In genomic region chr6:105714846-105715245, GRCh38 we compare ENCODE assay signal across 27 cellular contexts.
"Had no signal": no experiment of that assay in that cellular context is flagged by ENCODE, and none has a peak within 500 bp of the region (broad histone marks: within the 10 kb centered on the region; RNA-seq: fewer than 3 reads in every experiment).

No MANE protein-coding gene starts in this region.

- H3K27ac ChIP-seq: neural progenitor cell, ovary, parathyroid adenoma, psoas muscle, right lobe of liver, sigmoid colon, stomach, thoracic aorta, thyroid gland, tibial nerve, upper lobe of left lung, vagina had no signal

- H3K79me2 ChIP-seq: parathyroid adenoma had no signal

- DNase-seq: occipital lobe; ovary; posterior cingulate gyrus; psoas muscle; right cardiac atrium; right lobe of liver; sigmoid colon; small intestine; stimulated activated CD4-positive, alpha-beta T cell treated with anti-CD3 and anti-CD28 coated beads, Interleukin-15, amount 100 ng/mL, for 24 hours; stimulated activated CD4-positive, alpha-beta T cell treated with anti-CD3 and anti-CD28 coated beads, Interleukin-2, amount 100 ng/mL, for 24 hours; stimulated activated CD4-positive, alpha-beta T cell treated with anti-CD3 and anti-CD28 coated beads, Interleukin-2, amount 100 ng/mL, for 48 hours; stimulated activated CD4-positive, alpha-beta T cell treated with anti-CD3 and anti-CD28 coated beads, Interleukin-4, amount 100 ng/mL, for 24 hours; stimulated activated naive B cell treated with anti-CD40 and anti-IgM and Interleukin-4, amounts not matched to agents 10 μg/mL and 1 μg/mL and 100 μg/mL, for 72 hours; stimulated activated naive CD4-positive, alpha-beta T cell treated with Interleukin-2 at 50 U/mL for 16 hours; stomach; thyroid gland; trophoblast cell; upper lobe of left lung had no signal

- H2AFZ ChIP-seq: neural progenitor cell, parathyroid adenoma had no signal

- H3K4me3 ChIP-seq: neural progenitor cell, ovary, psoas muscle, right lobe of liver, sigmoid colon, stomach, thoracic aorta, thyroid gland, tibial nerve, upper lobe of left lung, vagina had no signal

- H3K9ac ChIP-seq: neural progenitor cell, parathyroid adenoma had no signal

- H3K36me3 ChIP-seq: neural progenitor cell, ovary, right lobe of liver, sigmoid colon, stomach, thoracic aorta, thyroid gland, tibial nerve, upper lobe of left lung, vagina had no signal

- H3K27ac Mint-ChIP-seq: nephron; neural progenitor cell; progenitor cell of endocrine pancreas; stimulated activated effector memory CD8-positive, alpha-beta T cell treated with anti-CD3 and anti-CD28 coated beads, Interleukin-12 subunit alpha, Interleukin-12 subunit beta, amount 100 ng/mL, for 72 hours; stimulated activated naive B cell treated with anti-CD40 and anti-IgM and Interleukin-4, amounts not matched to agents 10 μg/mL and 1 μg/mL and 100 μg/mL, for 72 hours; stimulated activated naive CD8-positive, alpha-beta T cell treated with anti-CD3 and anti-CD28 coated beads, Interleukin-15, Interleukin-2, amounts not matched to agents 100 ng/mL and 50 ng/mL, for 24 hours had no signal

- H3K27me3 Mint-ChIP-seq: progenitor cell of endocrine pancreas had no signal

- H3K4me3 Mint-ChIP-seq: nephron; neural progenitor cell; stimulated activated effector memory CD8-positive, alpha-beta T cell treated with anti-CD3 and anti-CD28 coated beads, Interleukin-12 subunit alpha, Interleukin-12 subunit beta, amount 100 ng/mL, for 72 hours; stimulated activated naive B cell treated with anti-CD40 and anti-IgM and Interleukin-4, amounts not matched to agents 10 μg/mL and 1 μg/mL and 100 μg/mL, for 72 hours; stimulated activated naive CD8-positive, alpha-beta T cell treated with anti-CD3 and anti-CD28 coated beads, Interleukin-15, Interleukin-2, amounts not matched to agents 100 ng/mL and 50 ng/mL, for 24 hours had no signal

- ATAC-seq: psoas muscle; right cardiac atrium; right lobe of liver; stimulated activated effector memory CD8-positive, alpha-beta T cell treated with anti-CD3 and anti-CD28 coated beads, Interleukin-12 subunit alpha, Interleukin-12 subunit beta, amount 100 ng/mL, for 72 hours; stimulated activated naive B cell treated with anti-CD40 and anti-IgM and Interleukin-4, amounts not matched to agents 10 μg/mL and 1 μg/mL and 100 μg/mL, for 72 hours had no signal

- H3K9me3 ChIP-seq: ovary, thyroid gland, vagina had no signal

- H3K27me3 ChIP-seq: neural progenitor cell, ovary, right lobe of liver, sigmoid colon, stomach, thyroid gland, tibial nerve, upper lobe of left lung, vagina had no signal

- H3K4me2 ChIP-seq: neural progenitor cell had no signal

- H3K4me1 Mint-ChIP-seq: nephron; stimulated activated effector memory CD8-positive, alpha-beta T cell treated with anti-CD3 and anti-CD28 coated beads, Interleukin-12 subunit alpha, Interleukin-12 subunit beta, amount 100 ng/mL, for 72 hours; stimulated activated naive B cell treated with anti-CD40 and anti-IgM and Interleukin-4, amounts not matched to agents 10 μg/mL and 1 μg/mL and 100 μg/mL, for 72 hours had no signal

- H3K4me1 ChIP-seq: neural progenitor cell, parathyroid adenoma, psoas muscle, right lobe of liver, sigmoid colon, stomach, thyroid gland, tibial nerve, upper lobe of left lung, vagina had no signal

- H3K36me3 Mint-ChIP-seq: stimulated activated effector memory CD8-positive, alpha-beta T cell treated with anti-CD3 and anti-CD28 coated beads, Interleukin-12 subunit alpha, Interleukin-12 subunit beta, amount 100 ng/mL, for 72 hours had no signal
